1 cellular context compared by ENCODE assay signal in genomic region chr12:108589840-108590229, GRCh38.
TF ChIP-seq lines count a peak whose summit lies in the region.

No MANE protein-coding gene starts in this region.

TF ChIP-seq in H1, 55 proteins besides CTCF, POLR2A, EP300 and RAD21:
- TF ChIP-seq CHD1 (IDR thresholded peaks at IDR 0.05; ENCODE audit: low read depth, low read length): no peak
- TF ChIP-seq MAFK (IDR thresholded peaks at IDR 0.05; ENCODE audit: low read depth, low read length): no peak
- no peak for TF ChIP-seq FOSL1 (IDR thresholded peaks at IDR 0.05; ENCODE audit: insufficient read depth, low read depth, low read length)
- TF ChIP-seq NRF1 (IDR thresholded peaks at IDR 0.05; ENCODE audit: low read depth, low read length): no peak
- TF ChIP-seq NANOG (IDR thresholded peaks at IDR 0.05; ENCODE audit: insufficient read depth, low read depth, low read length, poor library complexity, severe bottlenecking): no peak
- no peak for TF ChIP-seq POLR2AphosphoS5 (IDR thresholded peaks at IDR 0.05; ENCODE audit: low read depth, low read length)
- TF ChIP-seq ATF3 (IDR thresholded peaks at IDR 0.05; ENCODE audit: insufficient read depth, low read depth, low read length): no peak
- TF ChIP-seq RFX5 (IDR thresholded peaks at IDR 0.05; ENCODE audit: borderline replicate concordance, low read depth, low read length): no peak
- no peak for TF ChIP-seq EZH2 (IDR thresholded peaks at IDR 0.05; ENCODE audit: low read depth, low read length, severe bottlenecking)
- TF ChIP-seq CBX8 (IDR thresholded peaks at IDR 0.05; ENCODE audit: borderline replicate concordance, low read depth, low read length): no peak
- TF ChIP-seq SP4 (IDR thresholded peaks at IDR 0.05; ENCODE audit: low read length): no peak
- TF ChIP-seq ZNF274 (IDR thresholded peaks at IDR 0.05; ENCODE audit: borderline replicate concordance, extremely low read depth, low read length): no peak
- no peak for TF ChIP-seq SAP30 (IDR thresholded peaks at IDR 0.05; ENCODE audit: insufficient read depth, insufficient replicate concordance, low read length)
- TF ChIP-seq CEBPB (IDR thresholded peaks at IDR 0.05; ENCODE audit: low read depth, low read length): no peak
- no peak for TF ChIP-seq TAF7 (optimal IDR thresholded peaks at IDR 0.05; ENCODE audit: borderline replicate concordance, low read depth, low read length)
- TF ChIP-seq SUZ12 (IDR thresholded peaks at IDR 0.05; ENCODE audit: low read length): no peak
- TF ChIP-seq KDM4A (IDR thresholded peaks at IDR 0.05; ENCODE audit: low read depth, low read length, severe bottlenecking): no peak
- TF ChIP-seq ATF2 (IDR thresholded peaks at IDR 0.05; ENCODE audit: low read length): no peak
- no peak for TF ChIP-seq BCL11A (IDR thresholded peaks at IDR 0.05; ENCODE audit: low read depth in 2 of 2, low read length in 2 of 2)
TF ChIP-seq in H1: peak in this region for 0.
